ENCODE assay signal across 8 cellular contexts in genomic region chr7:38369816-38370493, GRCh38.
DNase-seq lines count a peak whose midpoint lies in the region; ATAC-seq and TF ChIP-seq lines count a peak whose summit lies in the region.

No MANE protein-coding gene starts in this region.

- H3K9ac ChIP-seq in NT2/D1 (ENCODE audit: insufficient read length, low read depth), result no peak overlapping the region

- no peak for TF ChIP-seq POLR2A in erythroblast (IDR thresholded peaks at IDR 0.05; ENCODE audit: low read length)

- peak overlapping the region; percentile 52 for H3K27ac ChIP-seq in HL-60 (replicated peaks)

- H3K9me3 Mint-ChIP-seq in naive thymus-derived CD8-positive, alpha-beta T cell, result no peaks in the 10 kb centered on the region
- H3K9me3 Mint-ChIP-seq in stimulated activated memory B cell treated with anti-CD40 and anti-IgM and Interleukin-4, amounts not matched to agents 10 μg/mL and 1 μg/mL and 100 μg/mL, for 72 hours, result no peaks in the 10 kb centered on the region

- peak overlapping the region; percentile 34 to 76 (median 60) for H3K4me3 Mint-ChIP-seq in naive thymus-derived CD8-positive, alpha-beta T cell
- no peak overlapping the region for H3K4me3 Mint-ChIP-seq in stimulated activated memory B cell treated with anti-CD40 and anti-IgM and Interleukin-4, amounts not matched to agents 10 μg/mL and 1 μg/mL and 100 μg/mL, for 72 hours

- DNase-seq in CMK (ENCODE audit: low read depth) (peak; percentile 83), HL-60 (ENCODE audit: low read depth in 1 of 2, low spot score in 1 of 2) (peak; percentile 94 to 98), NT2/D1 (ENCODE audit: low read depth, low spot score) (peak; percentile 65), activated T-cell treated with anti-CD3 and anti-CD28 coated beads for 1 hour (ENCODE audit: low read depth) (peak; percentile 78), erythroblast (lab: John Stamatoyannopoulos, UW) (peak; percentile 82 to 83)
- peak; percentile 41 to 88 (median 68) for DNase-seq in naive thymus-derived CD8-positive, alpha-beta T cell

- peaks cover 2% of the 10 kb centered on the region for H3K4me1 ChIP-seq in NT2/D1 (ENCODE audit: insufficient read depth, insufficient read length)

- peaks cover 0 to 11% (median 0%) of the 10 kb centered on the region in 3 donors for H3K36me3 Mint-ChIP-seq in naive thymus-derived CD8-positive, alpha-beta T cell
- H3K36me3 Mint-ChIP-seq in stimulated activated memory B cell treated with anti-CD40 and anti-IgM and Interleukin-4, amounts not matched to agents 10 μg/mL and 1 μg/mL and 100 μg/mL, for 72 hours, result no peaks in the 10 kb centered on the region

- H3K27ac Mint-ChIP-seq in naive thymus-derived CD8-positive, alpha-beta T cell, result peak overlapping the region; percentile 89 to 100 (median 93)
- peak overlapping the region; percentile 12 for H3K27ac Mint-ChIP-seq in stimulated activated memory B cell treated with anti-CD40 and anti-IgM and Interleukin-4, amounts not matched to agents 10 μg/mL and 1 μg/mL and 100 μg/mL, for 72 hours

- H3K27me3 Mint-ChIP-seq in naive thymus-derived CD8-positive, alpha-beta T cell, result no peaks in the 10 kb centered on the region
- H3K27me3 Mint-ChIP-seq in stimulated activated memory B cell treated with anti-CD40 and anti-IgM and Interleukin-4, amounts not matched to agents 10 μg/mL and 1 μg/mL and 100 μg/mL, for 72 hours, result no peaks in the 10 kb centered on the region

- H3K27me3 ChIP-seq in HL-60 (ENCODE audit: insufficient read depth, poor library complexity, severe bottlenecking) (no peaks in the 10 kb centered on the region), NT2/D1 (ENCODE audit: insufficient read depth, insufficient read length) (no peaks in the 10 kb centered on the region)

- no peaks in the 10 kb centered on the region for H3K36me3 ChIP-seq in NT2/D1 (ENCODE audit: insufficient read depth, insufficient read length, low read length)

- POLR2A ChIA-PET in naive thymus-derived CD8-positive, alpha-beta T cell (lab: Charles Lee), result interaction anchor here (0.6 to 1.4 kb wide), 4 partner anchors 24 to 192 kb away, joined by 3 to 5 read pairs (median 3); partner anchors contain the start of gene STARD3NL

- H3K4me1 Mint-ChIP-seq in naive thymus-derived CD8-positive, alpha-beta T cell, result peaks cover 36 to 76% (median 67%) of the 10 kb centered on the region in 4 donors
- H3K4me1 Mint-ChIP-seq in stimulated activated memory B cell treated with anti-CD40 and anti-IgM and Interleukin-4, amounts not matched to agents 10 μg/mL and 1 μg/mL and 100 μg/mL, for 72 hours, result peaks cover 41% of the 10 kb centered on the region

- peaks cover 9% of the 10 kb centered on the region; the same call in 1 of the 2 replicates for H3K9me3 ChIP-seq in NT2/D1 (ENCODE audit: insufficient read depth, low read length)

- no peak overlapping the region for H3K4me3 ChIP-seq in HL-60 (replicated peaks; ENCODE audit: insufficient read depth, low read length)
- H3K4me3 ChIP-seq in NT2/D1 (ENCODE audit: insufficient read length, low read depth), result no peak overlapping the region

- peak; percentile 97 for TF ChIP-seq CTCF in HL-60 (IDR thresholded peaks at IDR 0.05; ENCODE audit: insufficient read depth, low read length)

- ATAC-seq in GM21360 (IDR thresholded peaks at IDR 0.05; ENCODE audit: unreplicated experiment), result peak; percentile 79
- peak; percentile 71 to 75 for ATAC-seq in naive thymus-derived CD8-positive, alpha-beta T cell
- ATAC-seq in stimulated activated memory B cell treated with anti-CD40 and anti-IgM and Interleukin-4, amounts not matched to agents 10 μg/mL and 1 μg/mL and 100 μg/mL, for 72 hours, result peak; percentile 90
